Comparison of ENCODE assay signal across 31 cellular contexts in the genomic region with DNA sequence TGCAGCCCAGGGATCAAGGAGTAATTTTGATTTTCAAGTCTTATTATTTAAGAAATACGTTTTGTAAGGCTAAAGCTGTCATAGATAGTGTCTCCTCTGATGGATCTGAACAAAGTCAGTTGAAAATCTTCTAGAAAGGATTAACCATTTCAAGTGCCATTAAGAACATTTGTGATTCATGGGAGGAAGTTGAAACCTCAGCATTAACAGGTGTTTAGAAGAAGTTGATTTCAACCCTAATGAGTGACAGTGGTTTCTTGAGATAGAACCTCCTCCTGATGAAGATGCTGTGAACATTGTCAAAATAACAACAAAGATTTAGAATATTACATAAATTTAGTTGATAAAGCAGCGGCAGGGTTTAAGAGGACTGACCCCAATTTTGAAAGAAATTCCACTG.
"Had no signal": no experiment of that assay in that cellular context is flagged by ENCODE, and none has a peak within 500 bp of the region (broad histone marks: within the 10 kb centered on the region; RNA-seq: fewer than 3 reads in every experiment).

No MANE protein-coding gene starts in this region.

- H3K4me3 ChIP-seq: coronary artery, PC-9 had no signal

- H3K4me3 Mint-ChIP-seq: activated B cell treated with CpG ODN at 0.5 μM for 24 hours; activated CD4-positive, alpha-beta memory T cell treated with anti-CD3 and anti-CD28 coated beads for 36 hours; activated naive CD4-positive, alpha-beta T cell treated with anti-CD3 and anti-CD28 coated beads, Interleukin-2, amount 10 ng/mL, durations not matched to agents 7 days and 5 days; activated naive CD8-positive, alpha-beta T cell; activated naive CD8-positive, alpha-beta T cell treated with anti-CD3 and anti-CD28 coated beads, Interleukin-2, amount 50 U/mL, for 24 hours; activated T-cell treated with anti-CD3 and anti-CD28 coated beads, Interleukin-2, amount 50 U/mL, for 4 hours; activated T-helper 1 cell treated with anti-CD3 and anti-CD28 coated beads, Interleukin-12 subunit alpha, Interleukin-12 subunit beta, Interleukin-2, Interleukin-4 antibody, amounts not matched to agents 30 ng/mL and 10 ng/mL and 1 ng/mL, durations not matched to agents 14 hours and 24 hours and 36 hours had no signal

- H3K27ac Mint-ChIP-seq: activated B cell treated with CpG ODN at 0.5 μM for 24 hours; activated CD4-positive, alpha-beta memory T cell treated with anti-CD3 and anti-CD28 coated beads for 36 hours; activated naive CD4-positive, alpha-beta T cell treated with anti-CD3 and anti-CD28 coated beads, Interleukin-2, amount 10 ng/mL, durations not matched to agents 7 days and 5 days; activated naive CD8-positive, alpha-beta T cell; activated naive CD8-positive, alpha-beta T cell treated with anti-CD3 and anti-CD28 coated beads, Interleukin-2, amount 50 U/mL, for 24 hours; activated T-helper 1 cell treated with anti-CD3 and anti-CD28 coated beads, Interleukin-12 subunit alpha, Interleukin-12 subunit beta, Interleukin-2, Interleukin-4 antibody, amounts not matched to agents 30 ng/mL and 10 ng/mL and 1 ng/mL, durations not matched to agents 14 hours and 24 hours and 36 hours had no signal

- H3K36me3 Mint-ChIP-seq: activated CD4-positive, alpha-beta memory T cell treated with anti-CD3 and anti-CD28 coated beads for 36 hours; activated naive CD4-positive, alpha-beta T cell treated with anti-CD3 and anti-CD28 coated beads, Interleukin-2, amount 10 ng/mL, durations not matched to agents 7 days and 5 days; activated naive CD8-positive, alpha-beta T cell had no signal

- H3K27ac ChIP-seq: brain microvascular endothelial cell, coronary artery, PC-9, RWPE1, VCaP had no signal

- H2AFZ ChIP-seq: PC-9 had no signal

- ATAC-seq: activated naive CD8-positive, alpha-beta T cell treated with anti-CD3 and anti-CD28 coated beads, Interleukin-2, amount 50 U/mL, for 24 hours; activated T-cell treated with anti-CD3 and anti-CD28 coated beads, Interleukin-2, amount 50 U/mL, for 4 hours; Right ventricle myocardium inferior had no signal

- H3K4me2 ChIP-seq: PC-9 had no signal

- H3K27me3 ChIP-seq: brain microvascular endothelial cell had no signal

- H3K9me3 Mint-ChIP-seq: activated B cell treated with CpG ODN at 0.5 μM for 24 hours; activated CD4-positive, alpha-beta memory T cell treated with anti-CD3 and anti-CD28 coated beads for 36 hours; activated naive CD4-positive, alpha-beta T cell treated with anti-CD3 and anti-CD28 coated beads, Interleukin-2, amount 10 ng/mL, durations not matched to agents 7 days and 5 days; activated naive CD8-positive, alpha-beta T cell treated with anti-CD3 and anti-CD28 coated beads, Interleukin-2, amount 50 U/mL, for 24 hours; activated T-cell treated with anti-CD3 and anti-CD28 coated beads, Interleukin-2, amount 50 U/mL, for 4 hours; activated T-helper 1 cell treated with anti-CD3 and anti-CD28 coated beads, Interleukin-12 subunit alpha, Interleukin-12 subunit beta, Interleukin-2, Interleukin-4 antibody, amounts not matched to agents 30 ng/mL and 10 ng/mL and 1 ng/mL, durations not matched to agents 14 hours and 24 hours and 36 hours had no signal

- DNase-seq: activated B cell treated with CpG ODN at 0.5 μM for 24 hours; activated CD4-positive, alpha-beta memory T cell treated with anti-CD3 and anti-CD28 coated beads for 36 hours; activated CD4-positive, alpha-beta T cell treated with anti-CD3 and anti-CD28 coated beads for 4 hours; activated CD4-positive, alpha-beta T cell treated with anti-CD3 and anti-CD28 coated beads, Interleukin-2, amount 50 U/mL, for 1 hour; activated CD4-positive, CD25-positive, alpha-beta regulatory T cell treated with anti-CD3 and anti-CD28 coated beads, Interleukin-2, amount 50 U/mL, for 72 hours; activated CD8-positive, alpha-beta memory T cell treated with anti-CD3 and anti-CD28 coated beads, Interleukin-2, amount 50 U/mL, for 4 hours; activated naive CD4-positive, alpha-beta T cell treated with anti-CD3 and anti-CD28 coated beads, Interleukin-2, amount 10 ng/mL, durations not matched to agents 7 days and 5 days; activated naive CD8-positive, alpha-beta T cell treated with anti-CD3 and anti-CD28 coated beads, Interleukin-2, amount 50 U/mL, for 24 hours; activated T-cell treated with anti-CD3 and anti-CD28 coated beads for 4 hours; activated T-cell treated with anti-CD3 and anti-CD28 coated beads, Interleukin-2, amount 50 U/mL, for 4 hours; anterior cingulate cortex; brain microvascular endothelial cell; central memory CD4-positive, alpha-beta T cell; MM.1S; MV-4-11; NCI-H1092; NCI-H1436 treated with DMSO at 0.1 percent for 48 hours; NCI-H1694 treated with DMSO at 0.1 percent for 48 hours; NCI-H2029; NCI-H345; NCI-H524 treated with DMSO at 0.1 percent for 48 hours; PC-9; SW 1271; T-helper 1 cell; T-helper 9 cell had no signal

- H3K36me3 ChIP-seq: brain microvascular endothelial cell had no signal
